Comparison of ENCODE assay signal across 1 cellular context in the genomic region with DNA sequence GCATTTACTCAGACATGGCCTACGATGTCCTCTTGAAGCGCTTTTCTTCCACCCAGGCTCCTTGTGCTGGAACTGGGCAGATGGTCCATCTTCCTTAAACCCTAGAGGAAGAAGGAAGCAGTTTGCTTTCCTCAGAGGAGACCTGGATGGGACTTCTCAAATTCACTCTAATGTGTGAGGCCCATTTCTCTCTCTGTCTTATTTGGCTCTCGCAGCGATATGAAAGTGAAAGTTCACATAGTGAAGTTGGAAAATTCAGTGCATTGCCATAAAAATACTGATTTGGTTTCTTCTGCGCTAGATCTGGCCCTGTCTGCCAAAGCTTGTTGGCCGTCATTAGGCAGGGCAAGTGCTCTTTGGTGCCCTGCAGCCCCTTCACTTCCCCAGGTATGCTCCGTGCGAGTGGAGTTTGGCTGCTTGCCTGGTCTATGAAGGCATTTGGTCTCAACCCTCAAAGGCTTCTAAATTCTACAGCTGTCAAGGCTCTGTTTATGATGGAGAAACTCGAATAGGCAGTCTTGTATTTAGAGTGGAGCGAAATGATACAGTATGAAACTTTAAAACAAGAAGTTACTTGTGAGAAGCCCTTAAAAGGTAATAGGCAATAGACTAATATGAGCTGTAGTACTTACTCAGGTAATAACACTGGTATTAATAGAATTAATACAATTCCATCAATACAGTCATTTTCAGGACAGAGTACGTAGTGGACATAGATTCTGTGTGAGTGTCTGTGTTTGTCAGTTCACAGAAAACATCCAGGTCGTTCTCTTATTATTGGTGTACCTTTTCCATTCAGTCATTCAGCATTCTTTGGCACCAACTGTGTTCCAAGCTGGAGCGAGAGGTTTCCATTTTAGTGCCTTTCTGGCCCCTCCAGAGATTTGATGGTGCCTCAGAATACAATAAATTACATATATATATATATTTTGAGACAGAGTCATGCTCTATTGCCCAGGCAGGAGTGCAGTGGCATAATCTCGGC.
TF ChIP-seq lines count a peak whose summit lies in the region.

No MANE protein-coding gene starts in this region.

TF ChIP-seq in GM23338, 12 proteins besides CTCF, POLR2A, EP300 and RAD21 (continued from another document):
- TF ChIP-seq, protein P1, sequence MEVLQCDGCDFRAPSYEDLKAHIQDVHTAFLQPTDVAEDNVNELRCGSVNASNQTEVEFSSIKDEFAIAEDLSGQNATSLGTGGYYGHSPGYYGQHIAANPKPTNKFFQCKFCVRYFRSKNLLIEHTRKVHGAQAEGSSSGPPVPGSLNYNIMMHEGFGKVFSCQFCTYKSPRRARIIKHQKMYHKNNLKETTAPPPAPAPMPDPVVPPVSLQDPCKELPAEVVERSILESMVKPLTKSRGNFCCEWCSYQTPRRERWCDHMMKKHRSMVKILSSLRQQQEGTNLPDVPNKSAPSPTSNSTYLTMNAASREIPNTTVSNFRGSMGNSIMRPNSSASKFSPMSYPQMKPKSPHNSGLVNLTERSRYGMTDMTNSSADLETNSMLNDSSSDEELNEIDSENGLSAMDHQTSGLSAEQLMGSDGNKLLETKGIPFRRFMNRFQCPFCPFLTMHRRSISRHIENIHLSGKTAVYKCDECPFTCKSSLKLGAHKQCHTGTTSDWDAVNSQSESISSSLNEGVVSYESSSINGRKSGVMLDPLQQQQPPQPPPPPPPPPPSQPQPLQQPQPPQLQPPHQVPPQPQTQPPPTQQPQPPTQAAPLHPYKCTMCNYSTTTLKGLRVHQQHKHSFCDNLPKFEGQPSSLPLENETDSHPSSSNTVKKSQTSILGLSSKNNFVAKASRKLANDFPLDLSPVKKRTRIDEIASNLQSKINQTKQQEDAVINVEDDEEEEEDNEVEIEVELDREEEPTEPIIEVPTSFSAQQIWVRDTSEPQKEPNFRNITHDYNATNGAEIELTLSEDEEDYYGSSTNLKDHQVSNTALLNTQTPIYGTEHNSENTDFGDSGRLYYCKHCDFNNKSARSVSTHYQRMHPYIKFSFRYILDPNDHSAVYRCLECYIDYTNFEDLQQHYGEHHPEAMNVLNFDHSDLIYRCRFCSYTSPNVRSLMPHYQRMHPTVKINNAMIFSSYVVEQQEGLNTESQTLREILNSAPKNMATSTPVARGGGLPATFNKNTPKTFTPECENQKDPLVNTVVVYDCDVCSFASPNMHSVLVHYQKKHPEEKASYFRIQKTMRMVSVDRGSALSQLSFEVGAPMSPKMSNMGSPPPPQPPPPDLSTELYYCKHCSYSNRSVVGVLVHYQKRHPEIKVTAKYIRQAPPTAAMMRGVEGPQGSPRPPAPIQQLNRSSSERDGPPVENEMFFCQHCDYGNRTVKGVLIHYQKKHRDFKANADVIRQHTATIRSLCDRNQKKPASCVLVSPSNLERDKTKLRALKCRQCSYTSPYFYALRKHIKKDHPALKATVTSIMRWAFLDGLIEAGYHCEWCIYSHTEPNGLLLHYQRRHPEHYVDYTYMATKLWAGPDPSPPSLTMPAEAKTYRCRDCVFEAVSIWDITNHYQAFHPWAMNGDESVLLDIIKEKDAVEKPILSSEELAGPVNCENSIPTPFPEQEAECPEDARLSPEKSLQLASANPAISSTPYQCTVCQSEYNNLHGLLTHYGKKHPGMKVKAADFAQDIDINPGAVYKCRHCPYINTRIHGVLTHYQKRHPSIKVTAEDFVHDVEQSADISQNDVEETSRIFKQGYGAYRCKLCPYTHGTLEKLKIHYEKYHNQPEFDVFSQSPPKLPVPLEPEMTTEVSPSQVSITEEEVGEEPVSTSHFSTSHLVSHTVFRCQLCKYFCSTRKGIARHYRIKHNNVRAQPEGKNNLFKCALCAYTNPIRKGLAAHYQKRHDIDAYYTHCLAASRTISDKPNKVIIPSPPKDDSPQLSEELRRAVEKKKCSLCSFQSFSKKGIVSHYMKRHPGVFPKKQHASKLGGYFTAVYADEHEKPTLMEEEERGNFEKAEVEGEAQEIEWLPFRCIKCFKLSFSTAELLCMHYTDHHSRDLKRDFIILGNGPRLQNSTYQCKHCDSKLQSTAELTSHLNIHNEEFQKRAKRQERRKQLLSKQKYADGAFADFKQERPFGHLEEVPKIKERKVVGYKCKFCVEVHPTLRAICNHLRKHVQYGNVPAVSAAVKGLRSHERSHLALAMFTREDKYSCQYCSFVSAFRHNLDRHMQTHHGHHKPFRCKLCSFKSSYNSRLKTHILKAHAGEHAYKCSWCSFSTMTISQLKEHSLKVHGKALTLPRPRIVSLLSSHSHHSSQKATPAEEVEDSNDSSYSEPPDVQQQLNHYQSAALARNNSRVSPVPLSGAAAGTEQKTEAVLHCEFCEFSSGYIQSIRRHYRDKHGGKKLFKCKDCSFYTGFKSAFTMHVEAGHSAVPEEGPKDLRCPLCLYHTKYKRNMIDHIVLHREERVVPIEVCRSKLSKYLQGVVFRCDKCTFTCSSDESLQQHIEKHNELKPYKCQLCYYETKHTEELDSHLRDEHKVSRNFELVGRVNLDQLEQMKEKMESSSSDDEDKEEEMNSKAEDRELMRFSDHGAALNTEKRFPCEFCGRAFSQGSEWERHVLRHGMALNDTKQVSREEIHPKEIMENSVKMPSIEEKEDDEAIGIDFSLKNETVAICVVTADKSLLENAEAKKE (CRISPR knock-in tag; IDR thresholded peaks at IDR 0.05) = no peak
- TF ChIP-seq, protein P2, sequence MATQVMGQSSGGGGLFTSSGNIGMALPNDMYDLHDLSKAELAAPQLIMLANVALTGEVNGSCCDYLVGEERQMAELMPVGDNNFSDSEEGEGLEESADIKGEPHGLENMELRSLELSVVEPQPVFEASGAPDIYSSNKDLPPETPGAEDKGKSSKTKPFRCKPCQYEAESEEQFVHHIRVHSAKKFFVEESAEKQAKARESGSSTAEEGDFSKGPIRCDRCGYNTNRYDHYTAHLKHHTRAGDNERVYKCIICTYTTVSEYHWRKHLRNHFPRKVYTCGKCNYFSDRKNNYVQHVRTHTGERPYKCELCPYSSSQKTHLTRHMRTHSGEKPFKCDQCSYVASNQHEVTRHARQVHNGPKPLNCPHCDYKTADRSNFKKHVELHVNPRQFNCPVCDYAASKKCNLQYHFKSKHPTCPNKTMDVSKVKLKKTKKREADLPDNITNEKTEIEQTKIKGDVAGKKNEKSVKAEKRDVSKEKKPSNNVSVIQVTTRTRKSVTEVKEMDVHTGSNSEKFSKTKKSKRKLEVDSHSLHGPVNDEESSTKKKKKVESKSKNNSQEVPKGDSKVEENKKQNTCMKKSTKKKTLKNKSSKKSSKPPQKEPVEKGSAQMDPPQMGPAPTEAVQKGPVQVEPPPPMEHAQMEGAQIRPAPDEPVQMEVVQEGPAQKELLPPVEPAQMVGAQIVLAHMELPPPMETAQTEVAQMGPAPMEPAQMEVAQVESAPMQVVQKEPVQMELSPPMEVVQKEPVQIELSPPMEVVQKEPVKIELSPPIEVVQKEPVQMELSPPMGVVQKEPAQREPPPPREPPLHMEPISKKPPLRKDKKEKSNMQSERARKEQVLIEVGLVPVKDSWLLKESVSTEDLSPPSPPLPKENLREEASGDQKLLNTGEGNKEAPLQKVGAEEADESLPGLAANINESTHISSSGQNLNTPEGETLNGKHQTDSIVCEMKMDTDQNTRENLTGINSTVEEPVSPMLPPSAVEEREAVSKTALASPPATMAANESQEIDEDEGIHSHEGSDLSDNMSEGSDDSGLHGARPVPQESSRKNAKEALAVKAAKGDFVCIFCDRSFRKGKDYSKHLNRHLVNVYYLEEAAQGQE (IDR thresholded peaks at IDR 0.05; ENCODE audit: unreplicated experiment) = no peak
- TF ChIP-seq, protein P3, sequence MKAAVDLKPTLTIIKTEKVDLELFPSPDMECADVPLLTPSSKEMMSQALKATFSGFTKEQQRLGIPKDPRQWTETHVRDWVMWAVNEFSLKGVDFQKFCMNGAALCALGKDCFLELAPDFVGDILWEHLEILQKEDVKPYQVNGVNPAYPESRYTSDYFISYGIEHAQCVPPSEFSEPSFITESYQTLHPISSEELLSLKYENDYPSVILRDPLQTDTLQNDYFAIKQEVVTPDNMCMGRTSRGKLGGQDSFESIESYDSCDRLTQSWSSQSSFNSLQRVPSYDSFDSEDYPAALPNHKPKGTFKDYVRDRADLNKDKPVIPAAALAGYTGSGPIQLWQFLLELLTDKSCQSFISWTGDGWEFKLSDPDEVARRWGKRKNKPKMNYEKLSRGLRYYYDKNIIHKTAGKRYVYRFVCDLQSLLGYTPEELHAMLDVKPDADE (IDR thresholded peaks at IDR 0.05) = no peak
- no peak for TF ChIP-seq CREB1 (CRISPR knock-in tag; IDR thresholded peaks at IDR 0.05; ENCODE audit: low read depth)
- TF ChIP-seq JUNB (IDR thresholded peaks at IDR 0.05; ENCODE audit: unreplicated experiment) = no peak
